ENCODE assay signal across 28 cellular contexts in genomic region chr16:89173629-89173921, GRCh38. TPM values are rescaled to one million over a fixed set of nuclear protein-coding genes. Genes with fewer than 3 reads are reported as not detected.
DNase-seq lines count a peak whose midpoint lies in the region; ATAC-seq, FAIRE-seq and TF ChIP-seq lines count a peak whose summit lies in the region.
"Had no signal": no experiment of that assay in that cellular context is flagged by ENCODE, and none has a peak within 500 bp of the region (broad histone marks: within the 10 kb centered on the region; RNA-seq: fewer than 3 reads in every experiment).

No MANE protein-coding gene starts in this region.

- H3K4me1 ChIP-seq in BLaER1 (peaks cover 91% of the 10 kb centered on the region), SJCRH30 (peaks cover 45% of the 10 kb centered on the region), kidney (ENCODE audit: control insufficient read depth in 1 of 2, insufficient read depth in 1 of 2, low read depth in 1 of 2, low read length in 2 of 2) (peaks cover 0 to 7% of the 10 kb centered on the region in 2 donors), gastrocnemius medialis (peaks cover 35 to 48% of the 10 kb centered on the region in 2 donors)

- intact Hi-C loops in kidney (cut with DNase I) = no loop called here
- intact Hi-C loops in gastrocnemius medialis (cut with DNase I; ENCODE audit: low total_unique reads) = no loop called here
- intact Hi-C loops in dorsolateral prefrontal cortex (cut with DNase I) = loop anchor here in 1 of 2 donors (5.0 kb wide), 1 partner anchor 436 kb away; no protein-coding TSS in a partner anchor

- H3K27ac ChIP-seq in BLaER1 = peak overlapping the region; percentile 85
- H3K27ac ChIP-seq in SJCRH30 = peak overlapping the region; percentile 97
- H3K27ac ChIP-seq in kidney (ENCODE audit: low read depth in 2 of 2, low read length in 2 of 2) = no peak overlapping the region
- H3K27ac ChIP-seq in gastrocnemius medialis = peak overlapping the region; percentile 91 to 99 (median 96)
- peak overlapping the region in 1 of 59 donors; percentile 91 for H3K27ac ChIP-seq in dorsolateral prefrontal cortex
- H3K27ac ChIP-seq: 22Rv1, RWPE1 had no signal

- peaks cover 8% of the 10 kb centered on the region; the same call in 1 of the 2 replicates for H4K20me1 ChIP-seq in BLaER1

- H3K27me3 ChIP-seq in BLaER1 (no peaks in the 10 kb centered on the region), SJCRH30 (no peaks in the 10 kb centered on the region; the same call in 1 of the 2 replicates), gastrocnemius medialis (peaks cover 3 to 8% (median 4%) of the 10 kb centered on the region in 3 donors), dorsolateral prefrontal cortex (peaks cover 0 to 27% (median 6%) of the 10 kb centered on the region in 45 donors)

- peak overlapping the region; percentile 93 for H3K4me2 ChIP-seq in BLaER1
- H3K4me2 ChIP-seq: SK-N-SH had no signal

- H3K9me3 ChIP-seq in BLaER1 (no peaks in the 10 kb centered on the region), SJCRH30 (replicated peaks) (no peaks in the 10 kb centered on the region), kidney (ENCODE audit: control insufficient read depth in 1 of 2, low read length in 2 of 2) (no peaks in the 10 kb centered on the region), gastrocnemius medialis (no peaks in the 10 kb centered on the region)
- H3K9me3 ChIP-seq: SK-N-SH had no signal

- DNase-seq in SJCRH30 (no peak), kidney (peak; percentile 72), gastrocnemius medialis (no peak), dorsolateral prefrontal cortex (no peak)
- DNase-seq: ACHN, DMS53, GDM1, KBM-7, MM.1S, NCI-H1105, NCI-H146, NCI-H2029, NCI-H226, NCI-H510A treated with DMSO at 0.1 percent for 48 hours, NCI-H748 treated with DMSO at 0.1 percent for 48 hours, SHP77 treated with DMSO at 0.1 percent for 48 hours had no signal

- TF ChIP-seq CTCF in kidney (IDR thresholded peaks at IDR 0.05; ENCODE audit: borderline replicate concordance, extremely low read depth, insufficient read depth) (no peak), gastrocnemius medialis (IDR thresholded peaks at IDR 0.05 in 4 of 5, conservative IDR thresholded peaks at IDR 0.05 in 1 of 5) (no peak), dorsolateral prefrontal cortex (IDR thresholded peaks at IDR 0.05 in 54 of 56, conservative IDR thresholded peaks at IDR 0.05 in 2 of 56; ENCODE audit: low read depth in 1 of 56, partially characterized antibody in 56 of 56) (no peak)

- FAIRE-seq in kidney (lab: Jason Lieb, UNC) = no peak
- FAIRE-seq: D721Med, GM19239 had no signal

- H3K36me3 ChIP-seq in BLaER1 = no peaks in the 10 kb centered on the region
- H3K36me3 ChIP-seq in SJCRH30 = peaks cover 56% of the 10 kb centered on the region
- H3K36me3 ChIP-seq in kidney (ENCODE audit: control insufficient read depth in 1 of 2, insufficient read depth in 2 of 2, low read length in 2 of 2) = no peaks in the 10 kb centered on the region
- no peaks in the 10 kb centered on the region for H3K36me3 ChIP-seq in gastrocnemius medialis

- no peak for TF ChIP-seq POLR2A in gastrocnemius medialis (IDR thresholded peaks at IDR 0.05)

- H3K4me3 ChIP-seq in BLaER1 (no peak overlapping the region), SJCRH30 (peak overlapping the region; percentile 98), kidney (ENCODE audit: low read length in 2 of 2) (no peak overlapping the region), gastrocnemius medialis (peak overlapping the region in 3 of 4 donors; percentile 75 to 94 (median 81)), dorsolateral prefrontal cortex (peak overlapping the region in 1 of 59 donors; percentile 49)

- in situ Hi-C loops in gastrocnemius medialis (cut with MboI; ENCODE audit: low sequenced_read_pairs in 4 of 4) = no loop called here

- ATAC-seq in gastrocnemius medialis = no peak
- no peak for ATAC-seq in HG02678 (IDR thresholded peaks at IDR 0.05; ENCODE audit: unreplicated experiment)
- ATAC-seq in GM18873 (IDR thresholded peaks at IDR 0.05; ENCODE audit: low FRiP score, unreplicated experiment) = no peak
- ATAC-seq in HG03442 (IDR thresholded peaks at IDR 0.05; ENCODE audit: unreplicated experiment) = no peak

- H3K9ac ChIP-seq in BLaER1 (peak overlapping the region; percentile 38; the same call in 1 of the 2 replicates), kidney (ENCODE audit: low read length in 2 of 2) (no peak overlapping the region)
- H3K9ac ChIP-seq: SK-N-SH had no signal

RNA-seq across cellular contexts. Expression of gene CDH15, which starts 2.0 kb away (rescaled TPM):
- 162 and 186 TPM in 2 replicates for total RNA-seq in SJCRH30 (2014; rRNA removed; shearing (Covaris generic))
- 0.31 TPM for total RNA-seq in kidney
- 0.22 TPM for polyA plus RNA-seq in kidney (ENCODE audit: insufficient read depth, low read depth, low replicate concordance)
- 10 to 100 TPM; 48.5 to 60.8 (median 51.0) TPM for total RNA-seq in gastrocnemius medialis
- under 1 TPM in 14 of 120 experiments, not detected in 106; 0.16 to 0.81 (median 0.31) TPM for total RNA-seq in dorsolateral prefrontal cortex
- total RNA-seq: HT1080 had no signal
- polyA plus RNA-seq: CD14-positive monocyte had no signal

RNA-seq across cellular contexts. Expression of gene SLC22A31, which starts 26.8 kb away (rescaled TPM):
- total RNA-seq in SJCRH30 (2014; rRNA removed; shearing (Covaris generic)) = 0.18 TPM in 1 of 2 replicates, not detected in the other
- total RNA-seq in kidney = 1.8 TPM
- 0.47 TPM for polyA plus RNA-seq in kidney (ENCODE audit: insufficient read depth, low read depth, low replicate concordance)
- not detected for total RNA-seq in gastrocnemius medialis
- 1 to 10 TPM in 1 of 120 experiments, under 1 TPM in 5, not detected in 114; 0.23 to 1.5 (median 0.76) TPM for total RNA-seq in dorsolateral prefrontal cortex
- total RNA-seq: H4, HT1080 had no signal
- polyA plus RNA-seq: CD14-positive monocyte had no signal

RNA-seq across cellular contexts. Expression of gene ZNF778, which starts 43.9 kb away (rescaled TPM):
- total RNA-seq in SJCRH30 (2014; rRNA removed; shearing (Covaris generic)) = 24.1 and 33.5 TPM in 2 replicates
- 12.7 TPM for total RNA-seq in kidney
- polyA plus RNA-seq in kidney (ENCODE audit: insufficient read depth, low read depth, low replicate concordance) = 2.2 TPM
- 10 to 100 TPM; 10.7 to 21.3 (median 17.9) TPM for total RNA-seq in gastrocnemius medialis
- 10 to 100 TPM; 10.1 to 35.3 (median 17.7) TPM for total RNA-seq in dorsolateral prefrontal cortex

Comparison
In these comparisons a context has a peak if more than half of its experiments do, and no peak if none do; other contexts are left out.
1. H3K27ac ChIP-seq: peak in BLaER1 (single experiment), SJCRH30 (single experiment) and gastrocnemius medialis (4 of 4); none in kidney (0 of 2).
2. H3K4me3 ChIP-seq: peak in SJCRH30 (single experiment) and gastrocnemius medialis (3 of 4); none in BLaER1 (single experiment) and kidney (0 of 2).
3. RNA of gene CDH15, which starts 2.0 kb away (total RNA-seq): 162 to 186 TPM in SJCRH30 and 48.5 to 60.8 TPM in gastrocnemius medialis; 0.31 TPM in kidney (single experiment) and 0.16 to 0.81 TPM in dorsolateral prefrontal cortex; every median in the first group is over 10 times any median in the second.